8 cellular contexts compared by ENCODE assay signal in genomic region chr11:125514336-125515101, GRCh38. TPM values are rescaled to one million over a fixed set of nuclear protein-coding genes. Genes with fewer than 3 reads are reported as not detected.
A peak's percentile ranks its signal among the peaks of the same experiment; 100 is the strongest.
DNase-seq lines count a peak whose midpoint lies in the region; ATAC-seq and TF ChIP-seq lines count a peak whose summit lies in the region.

No MANE protein-coding gene starts in this region.

- peak overlapping the region; percentile 49 for H3K4me3 Mint-ChIP-seq in CD4-positive, alpha-beta T cell

- peak overlapping the region; percentile 77 for H3K27ac Mint-ChIP-seq in CD4-positive, alpha-beta T cell

- no peak overlapping the region for H3K4me3 ChIP-seq in choroid plexus epithelial cell (ENCODE audit: low read depth, low read length)
- no peak overlapping the region for H3K4me3 ChIP-seq in SJCRH30

- intact Hi-C loops in CD4-positive, alpha-beta T cell (cut with DNase I, micrococcal nuclease), result loop anchor here in 1 of 2 experiments (1.0 kb wide), 1 partner anchor 78 kb away; the partner anchor contains the start of gene STT3A

- POLR2A ChIA-PET in CD4-positive, alpha-beta T cell (lab: Charles Lee), result no interaction called here

- H3K9me3 Mint-ChIP-seq in CD4-positive, alpha-beta T cell, result no peaks in the 10 kb centered on the region

- no peaks in the 10 kb centered on the region for H3K9me3 ChIP-seq in CD4-positive, alpha-beta T cell (ENCODE audit: control insufficient read depth, low read length)
- no peaks in the 10 kb centered on the region for H3K9me3 ChIP-seq in SJCRH30 (replicated peaks)

- peaks cover 42% of the 10 kb centered on the region for H3K4me1 Mint-ChIP-seq in CD4-positive, alpha-beta T cell (ENCODE audit: low read depth)

- CTCF ChIA-PET in CD4-positive, alpha-beta T cell (lab: Charles Lee), result no interaction called here

- peak; percentile 4 to 50 (median 22) for DNase-seq in CD4-positive, alpha-beta T cell
- DNase-seq in GM20000 (ENCODE audit: low spot score) (peak; percentile 44), HK-2 (ENCODE audit: unreplicated experiment) (peak; percentile 2), UCSD-AML1 (lab: John Stamatoyannopoulos, UW; ENCODE audit: unreplicated experiment) (peak; percentile 68), choroid plexus epithelial cell (ENCODE audit: low read depth) (peak; percentile 61), pons (ENCODE audit: low spot score) (no peak), SJCRH30 (no peak)
- DNase-seq in stimulated activated CD4-positive, alpha-beta T cell treated with anti-CD3 and anti-CD28 coated beads, TNF-alpha, amount 100 ng/mL, for 48 hours (ENCODE audit: low read depth in 3 of 3), result peak in 2 of 3 donors; percentile 31 to 44

- no peaks in the 10 kb centered on the region for H3K27me3 ChIP-seq in CD4-positive, alpha-beta T cell (ENCODE audit: control insufficient read depth, insufficient read depth, low read length)
- no peaks in the 10 kb centered on the region for H3K27me3 ChIP-seq in SJCRH30

- H3K4me1 ChIP-seq in SJCRH30, result no peaks in the 10 kb centered on the region

- no peak for TF ChIP-seq CTCF in CD4-positive, alpha-beta T cell (IDR thresholded peaks at IDR 0.05)
- TF ChIP-seq CTCF in GM20000 (IDR thresholded peaks at IDR 0.05; ENCODE audit: extremely low read depth, missing control alignments) (no peak), choroid plexus epithelial cell (conservative IDR thresholded peaks at IDR 0.05; ENCODE audit: low read depth, low read length) (no peak)

- no peaks in the 10 kb centered on the region for H3K36me3 Mint-ChIP-seq in CD4-positive, alpha-beta T cell (ENCODE audit: low read depth)

- H3K27ac ChIP-seq in CD4-positive, alpha-beta T cell (ENCODE audit: low read depth, low read length), result peak overlapping the region; percentile 56
- no peak overlapping the region for H3K27ac ChIP-seq in SJCRH30

- ATAC-seq in CD4-positive, alpha-beta T cell (ENCODE audit: poor library complexity), result peak; percentile 87

- no peaks in the 10 kb centered on the region for H3K27me3 Mint-ChIP-seq in CD4-positive, alpha-beta T cell

- H3K36me3 ChIP-seq in SJCRH30, result no peaks in the 10 kb centered on the region

RNA-seq across cellular contexts. Expression of gene FEZ1, which starts 18.5 kb away (rescaled TPM):
- not detected for total RNA-seq in CD4-positive, alpha-beta T cell
- total RNA-seq in SJCRH30 (2014; rRNA removed; shearing (Covaris generic)), result 0.65 and 1.4 TPM in 2 replicates

RNA-seq across cellular contexts. Expression of gene EI24, which starts 54.8 kb away (rescaled TPM):
- 10 to 100 TPM; 21.0 to 22.8 TPM for total RNA-seq in CD4-positive, alpha-beta T cell
- 81.7 and 85.0 TPM in 2 replicates for total RNA-seq in SJCRH30 (2014; rRNA removed; shearing (Covaris generic))

Comparison
In these comparisons a context has a peak if more than half of its experiments do, and no peak if none do; other contexts are left out.
1. DNase-seq: peak in CD4-positive, alpha-beta T cell (10 of 10), GM20000 (single experiment), HK-2 (single experiment), UCSD-AML1 (single experiment), choroid plexus epithelial cell (single experiment) and stimulated activated CD4-positive, alpha-beta T cell treated with anti-CD3 and anti-CD28 coated beads, TNF-alpha, amount 100 ng/mL, for 48 hours (2 of 3); none in pons (single experiment) and SJCRH30 (0 of 2).